ENCODE assay signal across 8 cellular contexts in genomic region chr13:48155850-48156249, GRCh38.
DNase-seq lines count a peak whose midpoint lies in the region; ATAC-seq and TF ChIP-seq lines count a peak whose summit lies in the region.

No MANE protein-coding gene starts in this region.

- H3K4me1 ChIP-seq in Peyer's patch (peaks cover 0 to 24% (median 6%) of the 10 kb centered on the region in 4 donors), stomach (peaks cover 0 to 64% (median 11%) of the 10 kb centered on the region in 4 donors)

- peak; percentile 50 for DNase-seq in ACHN
- no peak for DNase-seq in Peyer's patch
- peak; percentile 97 for DNase-seq in epithelial cell of esophagus (ENCODE audit: low read depth)
- no peak for DNase-seq in stomach
- no peak for DNase-seq in RPMI8226
- DNase-seq in NCI-H1694 (lab: John Stamatoyannopoulos, UW): no peak
- DNase-seq in foreskin melanocyte: no peak

- in situ Hi-C loops in ACHN (cut with HindIII; ENCODE audit: low pct_ligation_motif_present, low pct_unique_long_range_greater_than_20kb, low sequenced_read_pairs): no loop called here

- H3K36me3 ChIP-seq in Peyer's patch (no peaks in the 10 kb centered on the region), stomach (no peaks in the 10 kb centered on the region)

- TF ChIP-seq POLR2A in Peyer's patch (IDR thresholded peaks at IDR 0.05) (no peak), stomach (IDR thresholded peaks at IDR 0.05) (no peak)

- H3K4me3 ChIP-seq in Peyer's patch (no peak overlapping the region), epithelial cell of esophagus (ENCODE audit: low read length) (no peak overlapping the region), stomach (no peak overlapping the region)

- no peak for TF ChIP-seq CTCF in Peyer's patch (IDR thresholded peaks at IDR 0.05)
- no peak for TF ChIP-seq CTCF in epithelial cell of esophagus (IDR thresholded peaks at IDR 0.05; ENCODE audit: insufficient read depth, low read depth, low read length, missing control alignments)
- no peak for TF ChIP-seq CTCF in stomach (IDR thresholded peaks at IDR 0.05)

- ATAC-seq in GM18867 (IDR thresholded peaks at IDR 0.05; ENCODE audit: unreplicated experiment): peak; percentile 52

- intact Hi-C loops in stomach (cut with DNase I; ENCODE audit: low total_unique reads): no loop called here

- H3K27ac ChIP-seq in Peyer's patch (peak overlapping the region; percentile 70 to 78 (median 73)), stomach (peak overlapping the region; percentile 27 to 77 (median 60))

- H3K27me3 ChIP-seq in Peyer's patch: no peaks in the 10 kb centered on the region
- H3K27me3 ChIP-seq in stomach: no peaks in the 10 kb centered on the region

- no peak for TF ChIP-seq EP300 in stomach (IDR thresholded peaks at IDR 0.05)

- H3K9me3 ChIP-seq in Peyer's patch (no peaks in the 10 kb centered on the region), stomach (no peaks in the 10 kb centered on the region)

- 45 to 63% (median 59%) methylated on average over 2 of the region's 2 CpGs for WGBS in stomach, 5 donors

Comparison
In these comparisons a context has a peak if more than half of its experiments do, and no peak if none do; other contexts are left out.
1. DNase-seq: peak in ACHN (single experiment) and epithelial cell of esophagus (single experiment); none in Peyer's patch (0 of 3), stomach (single experiment), RPMI8226 (single experiment), NCI-H1694 (single experiment) and foreskin melanocyte (single experiment).